In the genomic region with DNA sequence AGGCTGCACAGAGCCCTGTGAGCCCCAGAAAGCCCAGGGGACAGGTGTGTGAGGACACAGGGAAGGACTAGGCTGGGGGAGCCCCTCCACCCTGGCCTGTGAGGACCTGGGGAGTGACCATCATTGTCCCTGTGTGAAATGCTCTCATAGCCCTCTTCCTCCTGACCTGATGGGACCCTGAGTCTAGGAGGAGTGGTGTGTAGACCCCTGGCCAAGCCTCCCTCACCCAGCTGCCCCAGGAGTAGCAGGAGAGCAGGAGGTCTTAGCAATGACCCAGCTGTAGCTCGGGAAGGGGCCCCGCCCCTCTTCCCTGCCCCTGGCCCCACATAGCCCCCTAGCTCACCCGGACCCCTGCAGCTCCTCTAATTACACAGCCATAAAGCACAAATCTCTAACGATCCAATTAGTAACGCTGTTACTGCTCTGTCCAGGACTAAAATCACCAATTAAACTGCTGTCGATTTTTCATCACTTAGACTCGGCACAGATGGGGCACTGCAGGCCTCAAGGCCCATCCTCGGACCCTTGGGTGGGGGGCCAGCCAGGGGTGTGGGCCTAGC, we compare ENCODE assay signal across 23 cellular contexts. TPM values are rescaled to one million over a fixed set of nuclear protein-coding genes. Genes with fewer than 3 reads are reported as not detected.
"Had no signal": no experiment of that assay in that cellular context is flagged by ENCODE, and none has a peak within 500 bp of the region (broad histone marks: within the 10 kb centered on the region; RNA-seq: fewer than 3 reads in every experiment).

No MANE protein-coding gene starts in this region.

- H3K4me1 ChIP-seq: lower lobe of right lung, neural progenitor cell, prostate gland, right lobe of liver, suprapubic skin, thyroid gland had no signal

- H3K36me3 ChIP-seq: esophagus muscularis mucosa, gastrocnemius medialis, left ventricle myocardium inferior, lower lobe of right lung, neural progenitor cell, prostate gland, right lobe of liver, suprapubic skin, thyroid gland had no signal

- H3K9me3 ChIP-seq: esophagus muscularis mucosa, gastrocnemius medialis, left ventricle myocardium inferior, lower lobe of right lung, prostate gland, right lobe of liver, suprapubic skin, thyroid gland had no signal

- H3K27me3 ChIP-seq: right lobe of liver, thyroid gland had no signal

- H3K4me3 ChIP-seq: dorsolateral prefrontal cortex, esophagus muscularis mucosa, gastrocnemius medialis, left ventricle myocardium inferior, lower lobe of right lung, neural progenitor cell, prostate gland, right lobe of liver, suprapubic skin, thyroid gland had no signal

- DNase-seq: cortex of kidney; dorsolateral prefrontal cortex; effector CD8-positive, alpha-beta T cell; gastrocnemius medialis; immature natural killer cell; kidney; left cardiac atrium; left ventricle myocardium inferior; lower lobe of right lung; mesenchymal stem cell; midbrain; occipital lobe; right lobe of liver; stimulated activated CD4-positive, alpha-beta T cell treated with anti-CD3 and anti-CD28 coated beads, Interleukin-4, amount 100 ng/mL, for 1 hour; stimulated activated CD8-positive, alpha-beta memory T cell treated with anti-CD3 and anti-CD28 coated beads, Interleukin-4, amount 100 ng/mL, for 48 hours; stimulated activated naive CD8-positive, alpha-beta T cell treated with anti-CD3 and anti-CD28 coated beads, Interleukin-15, Interleukin-2, amounts not matched to agents 100 U/mL and 50 U/mL, for 24 hours; thyroid gland had no signal

- H3K27ac ChIP-seq: dorsolateral prefrontal cortex, esophagus muscularis mucosa, gastrocnemius medialis, left ventricle myocardium inferior, lower lobe of right lung, neural progenitor cell, parathyroid adenoma, prostate gland, right lobe of liver, suprapubic skin, thyroid gland had no signal

RNA-seq across cellular contexts. Expression of a gene that starts 6.6 kb away (rescaled TPM):
- total RNA-seq: fibroblast of villous mesenchyme, gastrocnemius medialis, left cardiac atrium, left ventricle myocardium inferior, lower lobe of right lung, right lobe of liver had no signal
